8 cellular contexts compared by ENCODE assay signal in the genomic region with DNA sequence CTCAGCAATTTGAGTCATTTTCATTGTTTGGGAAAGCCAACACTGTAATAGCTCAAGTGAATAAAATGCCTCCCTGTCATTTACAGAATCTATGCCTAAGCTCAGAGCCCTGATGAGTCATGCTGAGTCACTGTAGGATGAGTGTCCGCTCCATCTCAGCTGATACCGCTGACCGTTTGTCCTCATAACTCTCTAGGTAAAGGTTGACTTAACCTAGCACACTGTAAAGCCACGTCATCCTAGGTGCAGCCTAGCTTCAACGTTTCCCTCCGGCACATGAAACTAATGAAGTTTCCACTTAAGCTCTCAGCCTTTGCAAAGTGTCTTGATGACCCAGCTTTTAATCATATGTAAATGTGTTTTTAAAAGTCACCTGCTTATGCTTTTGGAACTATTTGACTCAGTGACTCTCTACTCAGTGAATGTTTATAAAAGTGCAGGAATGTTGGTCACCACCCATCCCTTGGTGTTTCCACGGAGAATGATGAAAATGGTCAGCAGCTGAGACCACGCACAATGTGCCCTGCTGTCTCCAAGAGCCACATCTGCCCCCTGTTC.
DNase-seq lines count a peak whose midpoint lies in the region; ATAC-seq and TF ChIP-seq lines count a peak whose summit lies in the region.

No MANE protein-coding gene starts in this region.

- 51 to 58% (median 55%) methylated on average over 8 of the region's 8 CpGs for WGBS in adrenal gland, 4 donors

- DNase-seq in GM04504 (ENCODE audit: low read depth), result peak; percentile 94
- DNase-seq in adrenal gland, result peak; percentile 37 to 62 (median 55)
- DNase-seq in lung microvascular endothelial cell (ENCODE audit: low read depth in 2 of 2), result peak; percentile 86 to 88
- no peak for DNase-seq in effector memory CD4-positive, alpha-beta T cell
- no peak for DNase-seq in stimulated activated naive CD8-positive, alpha-beta T cell treated with anti-CD3 and anti-CD28 coated beads, Interleukin-15, amount 100 ng/mL, for 72 hours
- DNase-seq in stimulated activated CD4-positive, alpha-beta T cell treated with anti-CD3 and anti-CD28 coated beads, Interleukin-12 subunit alpha, Interleukin-12 subunit beta, amount 100 ng/mL, for 4 hours, result no peak
- DNase-seq in activated CD4-positive, CD25-positive, alpha-beta regulatory T cell (lab: John Stamatoyannopoulos, UW), result no peak

- no peak overlapping the region for H3K27ac Mint-ChIP-seq in stimulated activated naive CD8-positive, alpha-beta T cell treated with anti-CD3 and anti-CD28 coated beads, Interleukin-15, amount 100 ng/mL, for 72 hours

- peaks cover 5% of the 10 kb centered on the region; the same call in 1 of the 2 replicates for H3K4me1 ChIP-seq in HUES48 (ENCODE audit: control insufficient read depth, insufficient read depth, low read length)
- H3K4me1 ChIP-seq in adrenal gland (replicated peaks in 1 of 2), result no peaks in the 10 kb centered on the region
- no peaks in the 10 kb centered on the region for H3K4me1 ChIP-seq in effector memory CD4-positive, alpha-beta T cell (ENCODE audit: control insufficient read depth, insufficient read depth, low read length, poor library complexity, severe bottlenecking)

- no peak for ATAC-seq in stimulated activated naive CD8-positive, alpha-beta T cell treated with anti-CD3 and anti-CD28 coated beads, Interleukin-15, amount 100 ng/mL, for 72 hours

- intact Hi-C loops in adrenal gland (cut with DNase I), result no loop called here

- H3K4me3 ChIP-seq in HUES48 (ENCODE audit: low read depth, low read length) (no peak overlapping the region), adrenal gland (no peak overlapping the region)
- H3K4me3 ChIP-seq in effector memory CD4-positive, alpha-beta T cell (ENCODE audit: insufficient read depth, low read depth, low read length, poor library complexity, severe bottlenecking), result no peak overlapping the region

- no peak overlapping the region for H3K9ac ChIP-seq in HUES48 (ENCODE audit: low read depth, low read length)

- H3K27me3 Mint-ChIP-seq in stimulated activated naive CD8-positive, alpha-beta T cell treated with anti-CD3 and anti-CD28 coated beads, Interleukin-15, amount 100 ng/mL, for 72 hours, result peaks cover 7% of the 10 kb centered on the region

- H3K27ac ChIP-seq in HUES48 (ENCODE audit: low read depth, low read length) (peak overlapping the region; percentile 57), adrenal gland (no peak overlapping the region)
- no peak overlapping the region for H3K27ac ChIP-seq in effector memory CD4-positive, alpha-beta T cell (ENCODE audit: insufficient read depth, low read length, poor library complexity, severe bottlenecking)

- TF ChIP-seq POLR2A in adrenal gland (IDR thresholded peaks at IDR 0.05), result no peak

- H3K9me3 Mint-ChIP-seq in stimulated activated naive CD8-positive, alpha-beta T cell treated with anti-CD3 and anti-CD28 coated beads, Interleukin-15, amount 100 ng/mL, for 72 hours, result peaks cover 4 to 12% of the 10 kb centered on the region in 2 donors

- H3K4me3 Mint-ChIP-seq in stimulated activated naive CD8-positive, alpha-beta T cell treated with anti-CD3 and anti-CD28 coated beads, Interleukin-15, amount 100 ng/mL, for 72 hours, result no peak overlapping the region

- H3K36me3 ChIP-seq in HUES48 (ENCODE audit: control insufficient read depth, insufficient read depth, low read length) (no peaks in the 10 kb centered on the region), adrenal gland (replicated peaks in 1 of 2) (no peaks in the 10 kb centered on the region)
- H3K36me3 ChIP-seq in effector memory CD4-positive, alpha-beta T cell (ENCODE audit: control insufficient read depth, insufficient read depth, low read length), result no peaks in the 10 kb centered on the region

- no peaks in the 10 kb centered on the region for H3K4me1 Mint-ChIP-seq in stimulated activated naive CD8-positive, alpha-beta T cell treated with anti-CD3 and anti-CD28 coated beads, Interleukin-15, amount 100 ng/mL, for 72 hours

- H3K27me3 ChIP-seq in HUES48 (ENCODE audit: control insufficient read depth, insufficient read depth, low read length) (no peaks in the 10 kb centered on the region), adrenal gland (no peaks in the 10 kb centered on the region)
- no peaks in the 10 kb centered on the region for H3K27me3 ChIP-seq in effector memory CD4-positive, alpha-beta T cell (replicated peaks; ENCODE audit: control insufficient read depth, insufficient read depth, low read length, poor library complexity, severe bottlenecking)

- no peak for TF ChIP-seq CTCF in adrenal gland (IDR thresholded peaks at IDR 0.05)

- H3K9me3 ChIP-seq in HUES48 (ENCODE audit: control insufficient read depth, insufficient read depth, low read length), result 0 out of 2 replicates have a peak, but pooled peaks cover 5% of the 10 kb centered on the region
- no peaks in the 10 kb centered on the region for H3K9me3 ChIP-seq in adrenal gland (replicated peaks in 1 of 3)
- H3K9me3 ChIP-seq in effector memory CD4-positive, alpha-beta T cell (ENCODE audit: control insufficient read depth, low read length), result no peaks in the 10 kb centered on the region

Comparison
In these comparisons a context has a peak if more than half of its experiments do, and no peak if none do; other contexts are left out.
1. DNase-seq: peak in GM04504 (single experiment), adrenal gland (7 of 7) and lung microvascular endothelial cell (2 of 2); none in effector memory CD4-positive, alpha-beta T cell (0 of 3), stimulated activated naive CD8-positive, alpha-beta T cell treated with anti-CD3 and anti-CD28 coated beads, Interleukin-15, amount 100 ng/mL, for 72 hours (0 of 2), stimulated activated CD4-positive, alpha-beta T cell treated with anti-CD3 and anti-CD28 coated beads, Interleukin-12 subunit alpha, Interleukin-12 subunit beta, amount 100 ng/mL, for 4 hours (single experiment) and activated CD4-positive, CD25-positive, alpha-beta regulatory T cell (0 of 4).